ENCODE assay signal across 40 cellular contexts in the genomic region with DNA sequence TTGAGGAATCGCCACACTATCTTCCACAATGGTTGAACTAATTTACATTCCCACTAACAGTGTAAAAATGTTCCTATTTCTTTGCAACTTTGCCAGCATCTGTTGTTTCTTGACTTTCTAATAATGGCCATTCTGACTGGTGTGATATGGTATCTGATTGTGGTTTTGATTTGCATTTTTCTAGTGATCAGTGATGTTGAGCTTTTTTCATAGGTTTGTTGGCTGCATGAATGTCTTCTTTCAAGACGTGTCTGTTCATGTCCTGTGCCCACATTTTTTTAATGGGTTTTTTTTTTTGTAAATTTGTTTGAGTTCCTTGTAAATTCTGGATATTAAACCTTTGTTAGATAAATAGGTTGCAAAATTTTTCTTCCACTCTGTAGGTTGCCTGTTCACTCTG.
"Had no signal": no experiment of that assay in that cellular context is flagged by ENCODE, and none has a peak within 500 bp of the region (broad histone marks: within the 10 kb centered on the region; RNA-seq: fewer than 3 reads in every experiment).

No MANE protein-coding gene starts in this region.

- H3K27me3 Mint-ChIP-seq: activated naive CD4-positive, alpha-beta T cell treated with anti-CD3 and anti-CD28 coated beads, Interleukin-2, amount 10 ng/mL, durations not matched to agents 7 days and 5 days; activated naive CD4-positive, alpha-beta T cell treated with anti-CD3 and anti-CD28 coated beads, Interleukin-2, amount 50 U/mL, for 24 hours; activated naive CD8-positive, alpha-beta T cell; activated naive CD8-positive, alpha-beta T cell treated with anti-CD3 and anti-CD28 coated beads for 36 hours; activated naive CD8-positive, alpha-beta T cell treated with anti-CD3 and anti-CD28 coated beads, Interleukin-2, amount 10 ng/mL, durations not matched to agents 7 days and 5 days; activated naive CD8-positive, alpha-beta T cell treated with anti-CD3 and anti-CD28 coated beads, Interleukin-2, amount 50 U/mL, for 24 hours; activated T-cell treated with anti-CD3 and anti-CD28 coated beads, Interleukin-2, amount 50 U/mL, for 24 hours; activated T-helper 17 cell treated with anti-CD3 and anti-CD28 coated beads, Interleukin-2, amount 50 U/mL, for 72 hours; central memory CD8-positive, alpha-beta T cell had no signal

- H3K27ac Mint-ChIP-seq: activated naive CD4-positive, alpha-beta T cell treated with anti-CD3 and anti-CD28 coated beads for 36 hours; activated naive CD4-positive, alpha-beta T cell treated with anti-CD3 and anti-CD28 coated beads, Interleukin-2, amount 10 ng/mL, durations not matched to agents 7 days and 5 days; activated naive CD4-positive, alpha-beta T cell treated with anti-CD3 and anti-CD28 coated beads, Interleukin-2, amount 50 U/mL, for 24 hours; activated naive CD4-positive, alpha-beta T cell treated with anti-CD3 and anti-CD28 coated beads, Interleukin-2, amount 50 U/mL, for 72 hours; activated naive CD8-positive, alpha-beta T cell; activated naive CD8-positive, alpha-beta T cell treated with anti-CD3 and anti-CD28 coated beads for 36 hours; activated naive CD8-positive, alpha-beta T cell treated with anti-CD3 and anti-CD28 coated beads, Interleukin-2, amount 10 ng/mL, durations not matched to agents 7 days and 5 days; activated naive CD8-positive, alpha-beta T cell treated with anti-CD3 and anti-CD28 coated beads, Interleukin-2, amount 50 U/mL, for 24 hours; activated T-cell treated with anti-CD3 and anti-CD28 coated beads, Interleukin-2, amount 50 U/mL, for 24 hours; activated T-cell treated with anti-CD3 and anti-CD28 coated beads, Interleukin-2, amount 50 U/mL, for 72 hours; activated T-helper 1 cell treated with anti-CD3 and anti-CD28 coated beads, Interleukin-12 subunit alpha, Interleukin-12 subunit beta, Interleukin-2, Interleukin-4 antibody, amounts not matched to agents 30 ng/mL and 10 ng/mL and 1 ng/mL, durations not matched to agents 14 hours and 24 hours and 36 hours; activated T-helper 17 cell treated with anti-CD3 and anti-CD28 coated beads, Interleukin-2, amount 50 U/mL, for 72 hours; activated T-helper 2 cell treated with anti-CD3 and anti-CD28 coated beads, Interferon-gamma antibody, Interleukin-2, Interleukin-4, amounts not matched to agents 10 μg/mL and 5 μg/mL and 100 μg/mL, durations not matched to agents 14 hours and 24 hours and 36 hours; brain had no signal

- H3K4me1 Mint-ChIP-seq: activated naive CD4-positive, alpha-beta T cell treated with anti-CD3 and anti-CD28 coated beads, Interleukin-2, amount 10 ng/mL, durations not matched to agents 7 days and 5 days; activated naive CD4-positive, alpha-beta T cell treated with anti-CD3 and anti-CD28 coated beads, Interleukin-2, amount 50 U/mL, for 24 hours; activated naive CD8-positive, alpha-beta T cell treated with anti-CD3 and anti-CD28 coated beads for 36 hours; activated naive CD8-positive, alpha-beta T cell treated with anti-CD3 and anti-CD28 coated beads, Interleukin-2, amount 10 ng/mL, durations not matched to agents 7 days and 5 days; activated naive CD8-positive, alpha-beta T cell treated with anti-CD3 and anti-CD28 coated beads, Interleukin-2, amount 50 U/mL, for 24 hours; activated T-helper 17 cell treated with anti-CD3 and anti-CD28 coated beads, Interleukin-2, amount 50 U/mL, for 72 hours; brain; central memory CD8-positive, alpha-beta T cell had no signal

- DNase-seq: activated effector memory CD4-positive, alpha-beta T cell treated with anti-CD3 and anti-CD28 coated beads, Interleukin-2, amount 50 U/mL, for 16 hours; activated effector memory CD4-positive, alpha-beta T cell treated with Interleukin-2 at 50 U/mL for 16 hours; activated gamma-delta T cell; activated gamma-delta T cell treated with Interleukin-2 at 50 U/mL for 16 hours; activated naive CD4-positive, alpha-beta T cell; activated naive CD4-positive, alpha-beta T cell treated with anti-CD3 and anti-CD28 coated beads for 36 hours; activated naive CD4-positive, alpha-beta T cell treated with anti-CD3 and anti-CD28 coated beads, Interleukin-2, amount 10 ng/mL, durations not matched to agents 7 days and 5 days; activated naive CD4-positive, alpha-beta T cell treated with anti-CD3 and anti-CD28 coated beads, Interleukin-2, amount 50 U/mL, for 16 hours; activated naive CD4-positive, alpha-beta T cell treated with Interleukin-2 at 50 U/mL for 16 hours; activated naive CD8-positive, alpha-beta T cell treated with anti-CD3 and anti-CD28 coated beads for 36 hours; activated naive CD8-positive, alpha-beta T cell treated with anti-CD3 and anti-CD28 coated beads, Interleukin-2, amount 10 ng/mL, durations not matched to agents 7 days and 5 days; activated naive CD8-positive, alpha-beta T cell treated with anti-CD3 and anti-CD28 coated beads, Interleukin-2, amount 50 U/mL, for 24 hours; activated T-cell treated with anti-CD3 and anti-CD28 coated beads, Interleukin-2, amount 50 U/mL, for 1 hour; activated T-cell treated with anti-CD3 and anti-CD28 coated beads, Interleukin-2, amount 50 U/mL, for 24 hours; activated T-cell treated with anti-CD3 and anti-CD28 coated beads, Interleukin-2, amount 50 U/mL, for 4 hours; activated T-cell treated with anti-CD3 and anti-CD28 coated beads, Interleukin-2, amount 50 U/mL, for 48 hours; activated T-cell treated with anti-CD3 and anti-CD28 coated beads, Interleukin-2, amount 50 U/mL, for 72 hours; adrenal gland; amniotic stem cell; amygdala; anterior cingulate cortex; aorta; body of pancreas; brain microvascular endothelial cell; caudate nucleus; central memory CD4-positive, alpha-beta T cell; cerebellar nuclear complex had no signal

- H3K36me3 ChIP-seq: adrenal gland, ascending aorta, brain microvascular endothelial cell, breast epithelium, cardiac muscle cell had no signal

- H3K4me1 ChIP-seq: adrenal gland, ascending aorta, body of pancreas, breast epithelium had no signal

- H3K27me3 ChIP-seq: adrenal gland, ascending aorta, body of pancreas, brain microvascular endothelial cell, breast epithelium, cardiac muscle cell had no signal

- FAIRE-seq: astrocyte, bronchial epithelial cell had no signal

- H3K4me3 Mint-ChIP-seq: activated naive CD4-positive, alpha-beta T cell treated with anti-CD3 and anti-CD28 coated beads for 36 hours; activated naive CD4-positive, alpha-beta T cell treated with anti-CD3 and anti-CD28 coated beads, Interleukin-2, amount 10 ng/mL, durations not matched to agents 7 days and 5 days; activated naive CD4-positive, alpha-beta T cell treated with anti-CD3 and anti-CD28 coated beads, Interleukin-2, amount 50 U/mL, for 24 hours; activated naive CD8-positive, alpha-beta T cell; activated naive CD8-positive, alpha-beta T cell treated with anti-CD3 and anti-CD28 coated beads for 36 hours; activated naive CD8-positive, alpha-beta T cell treated with anti-CD3 and anti-CD28 coated beads, Interleukin-2, amount 10 ng/mL, durations not matched to agents 7 days and 5 days; activated naive CD8-positive, alpha-beta T cell treated with anti-CD3 and anti-CD28 coated beads, Interleukin-2, amount 50 U/mL, for 24 hours; activated T-cell treated with anti-CD3 and anti-CD28 coated beads, Interleukin-2, amount 50 U/mL, for 24 hours; activated T-cell treated with anti-CD3 and anti-CD28 coated beads, Interleukin-2, amount 50 U/mL, for 4 hours; activated T-cell treated with anti-CD3 and anti-CD28 coated beads, Interleukin-2, amount 50 U/mL, for 72 hours; activated T-helper 1 cell treated with anti-CD3 and anti-CD28 coated beads, Interleukin-12 subunit alpha, Interleukin-12 subunit beta, Interleukin-2, Interleukin-4 antibody, amounts not matched to agents 30 ng/mL and 10 ng/mL and 1 ng/mL, durations not matched to agents 14 hours and 24 hours and 36 hours; activated T-helper 17 cell treated with anti-CD3 and anti-CD28 coated beads, Interleukin-2, amount 50 U/mL, for 72 hours; brain; central memory CD8-positive, alpha-beta T cell had no signal

- H3K4me3 ChIP-seq: adrenal gland, ascending aorta, body of pancreas, breast epithelium, cardiac muscle cell had no signal

- H3K36me3 Mint-ChIP-seq: activated naive CD4-positive, alpha-beta T cell treated with anti-CD3 and anti-CD28 coated beads, Interleukin-2, amount 10 ng/mL, durations not matched to agents 7 days and 5 days; activated naive CD4-positive, alpha-beta T cell treated with anti-CD3 and anti-CD28 coated beads, Interleukin-2, amount 50 U/mL, for 24 hours; activated naive CD8-positive, alpha-beta T cell; activated naive CD8-positive, alpha-beta T cell treated with anti-CD3 and anti-CD28 coated beads for 36 hours; activated naive CD8-positive, alpha-beta T cell treated with anti-CD3 and anti-CD28 coated beads, Interleukin-2, amount 10 ng/mL, durations not matched to agents 7 days and 5 days; brain had no signal

- ATAC-seq: activated naive CD4-positive, alpha-beta T cell treated with anti-CD3 and anti-CD28 coated beads, Interleukin-2, amount 50 U/mL, for 72 hours; activated naive CD8-positive, alpha-beta T cell treated with anti-CD3 and anti-CD28 coated beads, Interleukin-2, amount 50 U/mL, for 24 hours; activated T-cell treated with anti-CD3 and anti-CD28 coated beads, Interleukin-2, amount 50 U/mL, for 4 hours; activated T-cell treated with anti-CD3 and anti-CD28 coated beads, Interleukin-2, amount 50 U/mL, for 72 hours; activated T-helper 17 cell treated with anti-CD3 and anti-CD28 coated beads, Interleukin-2, amount 50 U/mL, for 72 hours; body of pancreas had no signal

- H3K9me3 ChIP-seq: adrenal gland, body of pancreas had no signal

- H3K27ac ChIP-seq: adrenal gland, ascending aorta, body of pancreas, brain microvascular endothelial cell, breast epithelium, cardiac muscle cell had no signal
